ENCODE assay signal across 11 cellular contexts in genomic region chr2:138421971-138422335, GRCh38.
DNase-seq lines count a peak whose midpoint lies in the region; ATAC-seq, FAIRE-seq and TF ChIP-seq lines count a peak whose summit lies in the region.
"Had no signal": no experiment of that assay in that cellular context is flagged by ENCODE, and none has a peak within 500 bp of the region (broad histone marks: within the 10 kb centered on the region; RNA-seq: fewer than 3 reads in every experiment).

No MANE protein-coding gene starts in this region.

- H3K27me3 ChIP-seq in ACC112 (ENCODE audit: insufficient read depth, low read length) (no peaks in the 10 kb centered on the region), kidney epithelial cell (ENCODE audit: control insufficient read depth, insufficient read depth, low read length) (no peaks in the 10 kb centered on the region)
- H3K27me3 ChIP-seq: sigmoid colon had no signal

- POLR2A ChIA-PET in WTC11 (lab: Charles Lee), result no interaction called here

- CTCF ChIA-PET in WTC11 (lab: Charles Lee), result no interaction called here

- H3K27me3 Mint-ChIP-seq in WTC11 (ENCODE audit: low read depth), result no peaks in the 10 kb centered on the region

- intact Hi-C loops in kidney (cut with DNase I), result no loop called here

- peaks cover 31% of the 10 kb centered on the region for H3K9me3 Mint-ChIP-seq in WTC11

- DNase-seq in HK-2 (ENCODE audit: unreplicated experiment), result peak; percentile 28
- no peak for DNase-seq in WTC11 (ENCODE audit: low spot score)
- peak; percentile 75 for DNase-seq in kidney epithelial cell (ENCODE audit: low read depth)
- no peak for DNase-seq in NCI-H345 treated with DMSO at 0.1 percent for 48 hours (lab: John Stamatoyannopoulos, UW; ENCODE audit: unreplicated experiment)
- no peak for DNase-seq in T-helper 9 cell
- no peak for DNase-seq in kidney
- DNase-seq: sigmoid colon, T-cell had no signal

- H3K27ac ChIP-seq in ACC112 (ENCODE audit: low read depth, low read length), result peak overlapping the region; percentile 66
- no peak overlapping the region for H3K27ac ChIP-seq in kidney (ENCODE audit: low read depth in 2 of 2, low read length in 2 of 2)
- H3K27ac ChIP-seq: sigmoid colon had no signal

- no peaks in the 10 kb centered on the region for H3K79me2 ChIP-seq in ACC112 (ENCODE audit: control insufficient read depth, insufficient read depth, low read length, unreplicated experiment)

- TF ChIP-seq CTCF in WTC11 (IDR thresholded peaks at IDR 0.05) (no peak), kidney epithelial cell (IDR thresholded peaks at IDR 0.05; ENCODE audit: insufficient read depth, low read length, poor library complexity, severe bottlenecking) (no peak), kidney (IDR thresholded peaks at IDR 0.05; ENCODE audit: borderline replicate concordance, extremely low read depth, insufficient read depth) (no peak)

- H3K27ac Mint-ChIP-seq in WTC11, result no peak overlapping the region
- H3K27ac Mint-ChIP-seq: T-cell had no signal

- no peak overlapping the region for H2AFZ ChIP-seq in ACC112 (ENCODE audit: low read length, unreplicated experiment)

- no peaks in the 10 kb centered on the region for H3K36me3 ChIP-seq in ACC112 (ENCODE audit: insufficient read depth, low read length)
- no peaks in the 10 kb centered on the region for H3K36me3 ChIP-seq in kidney epithelial cell (ENCODE audit: control insufficient read depth, insufficient read depth, low read length)
- H3K36me3 ChIP-seq in kidney (ENCODE audit: control insufficient read depth in 1 of 2, insufficient read depth in 2 of 2, low read length in 2 of 2), result no peaks in the 10 kb centered on the region
- H3K36me3 ChIP-seq: sigmoid colon had no signal

- no peak overlapping the region for H3K4me3 Mint-ChIP-seq in WTC11
- H3K4me3 Mint-ChIP-seq: T-cell had no signal

- H3K4me3 ChIP-seq in ACC112 (ENCODE audit: low read depth, low read length) (peak overlapping the region; percentile 22; the same call in 1 of the 2 replicates), kidney epithelial cell (ENCODE audit: low read depth, low read length) (no peak overlapping the region), kidney (ENCODE audit: low read length in 2 of 2) (no peak overlapping the region)
- H3K4me3 ChIP-seq: sigmoid colon had no signal

- no peak for FAIRE-seq in kidney (lab: Jason Lieb, UNC)
- FAIRE-seq: D721Med had no signal

- peaks cover 29% of the 10 kb centered on the region for H3K36me3 Mint-ChIP-seq in WTC11
- H3K36me3 Mint-ChIP-seq: T-cell had no signal

- peaks cover 10% of the 10 kb centered on the region for H3K4me1 Mint-ChIP-seq in WTC11
- H3K4me1 Mint-ChIP-seq: T-cell had no signal

- ATAC-seq in WTC11 (no peak), HG03095 (IDR thresholded peaks at IDR 0.05; ENCODE audit: unreplicated experiment) (no peak)
- ATAC-seq: T-cell had no signal

- H3K9ac ChIP-seq in kidney (ENCODE audit: low read length in 2 of 2), result no peak overlapping the region

- peaks cover 0 to 5% of the 10 kb centered on the region in 2 donors for H3K9me3 ChIP-seq in kidney (ENCODE audit: control insufficient read depth in 1 of 2, low read length in 2 of 2)

- H3K4me1 ChIP-seq in ACC112 (ENCODE audit: control insufficient read depth, insufficient read depth, low read length, unreplicated experiment), result peaks cover 18% of the 10 kb centered on the region
- peaks cover 5 to 6% of the 10 kb centered on the region in 2 donors for H3K4me1 ChIP-seq in kidney (ENCODE audit: control insufficient read depth in 1 of 2, insufficient read depth in 1 of 2, low read depth in 1 of 2, low read length in 2 of 2)

TF ChIP-seq in WTC11, 78 proteins besides CTCF, POLR2A, EP300 and RAD21:
- TF ChIP-seq TEAD4 (CRISPR knock-in tag; IDR thresholded peaks at IDR 0.05) (no peak), GABPB1 (CRISPR knock-in tag; IDR thresholded peaks at IDR 0.05) (peak; percentile 64)

Comparison
In these comparisons a context has a peak if more than half of its experiments do, and no peak if none do; other contexts are left out.
1. DNase-seq: peak in HK-2 (single experiment) and kidney epithelial cell (single experiment); none in WTC11 (single experiment), NCI-H345 treated with DMSO at 0.1 percent for 48 hours (single experiment), T-helper 9 cell (single experiment) and kidney (single experiment).